23 cellular contexts compared by ENCODE assay signal in genomic region chr21:34930971-34931370, GRCh38.
A peak's percentile ranks its signal among the peaks of the same experiment; 100 is the strongest.
DNase-seq lines count a peak whose midpoint lies in the region; ATAC-seq and TF ChIP-seq lines count a peak whose summit lies in the region.
"Had no signal": no experiment of that assay in that cellular context is flagged by ENCODE, and none has a peak within 500 bp of the region (broad histone marks: within the 10 kb centered on the region; RNA-seq: fewer than 3 reads in every experiment).

No MANE protein-coding gene starts in this region.

- TF ChIP-seq CTCF in fibroblast of mammary gland (conservative IDR thresholded peaks at IDR 0.05; ENCODE audit: control insufficient read depth, insufficient read depth, low read depth, low read length) (no peak), smooth muscle cell (IDR thresholded peaks at IDR 0.05; ENCODE audit: borderline replicate concordance, insufficient read depth, poor library complexity, severe bottlenecking) (no peak), glutamatergic neuron (IDR thresholded peaks at IDR 0.05; ENCODE audit: partially characterized antibody, unreplicated experiment) (no peak)

- H3K27me3 ChIP-seq in smooth muscle cell (ENCODE audit: low read depth): no peaks in the 10 kb centered on the region
- H3K27me3 ChIP-seq: hepatocyte, stomach had no signal

- H3K4me3 Mint-ChIP-seq in activated naive CD8-positive, alpha-beta T cell: no peak overlapping the region
- no peak overlapping the region for H3K4me3 Mint-ChIP-seq in activated naive CD8-positive, alpha-beta T cell treated with anti-CD3 and anti-CD28 coated beads for 36 hours
- H3K4me3 Mint-ChIP-seq in activated T-helper 17 cell treated with anti-CD3 and anti-CD28 coated beads, Interleukin-2, amount 50 U/mL, for 72 hours: peak overlapping the region; percentile 52
- H3K4me3 Mint-ChIP-seq in glutamatergic neuron (ENCODE audit: unreplicated experiment): no peak overlapping the region
- H3K4me3 Mint-ChIP-seq: activated CD4-positive, alpha-beta T cell treated with anti-CD3 and anti-CD28 coated beads, Interleukin-2, amount 10 ng/mL, durations not matched to agents 7 days and 5 days; activated naive CD4-positive, alpha-beta T cell treated with anti-CD3 and anti-CD28 coated beads, Interleukin-2, amount 10 ng/mL, durations not matched to agents 7 days and 5 days; central memory CD8-positive, alpha-beta T cell; type B pancreatic cell had no signal

- H3K9ac ChIP-seq in smooth muscle cell (ENCODE audit: low read depth): no peak overlapping the region

- H3K9me3 ChIP-seq in smooth muscle cell (replicated peaks; ENCODE audit: low read depth): no peaks in the 10 kb centered on the region
- H3K9me3 ChIP-seq: A549, stomach had no signal

- peak overlapping the region; percentile 76 for H3K27ac ChIP-seq in smooth muscle cell (ENCODE audit: low read depth)
- H3K27ac ChIP-seq: A549, hepatocyte, stomach had no signal

- no peak overlapping the region for H3K4me3 ChIP-seq in fibroblast of mammary gland (ENCODE audit: control insufficient read depth, low read depth, low read length)
- no peak overlapping the region for H3K4me3 ChIP-seq in smooth muscle cell
- H3K4me3 ChIP-seq: A549, hepatocyte, stomach had no signal

- no peak for ATAC-seq in activated T-helper 17 cell treated with anti-CD3 and anti-CD28 coated beads, Interleukin-2, amount 50 U/mL, for 72 hours (replicated peaks)
- no peak for ATAC-seq in HG02798 (IDR thresholded peaks at IDR 0.05; ENCODE audit: poor library complexity, unreplicated experiment)
- ATAC-seq: A549 had no signal

- 16% methylated on average over 3 of the region's 3 CpGs for WGBS in smooth muscle cell (ENCODE audit: low lambda C conversion rate)

- peak overlapping the region; percentile 54 for H3K4me2 ChIP-seq in smooth muscle cell
- H3K4me2 ChIP-seq: A549, hepatocyte had no signal

- peak overlapping the region; percentile 31 for H3K27ac Mint-ChIP-seq in activated naive CD8-positive, alpha-beta T cell
- no peak overlapping the region for H3K27ac Mint-ChIP-seq in activated naive CD8-positive, alpha-beta T cell treated with anti-CD3 and anti-CD28 coated beads for 36 hours
- H3K27ac Mint-ChIP-seq in activated T-helper 17 cell treated with anti-CD3 and anti-CD28 coated beads, Interleukin-2, amount 50 U/mL, for 72 hours: peak overlapping the region; percentile 21
- no peak overlapping the region for H3K27ac Mint-ChIP-seq in glutamatergic neuron (ENCODE audit: unreplicated experiment)
- H3K27ac Mint-ChIP-seq: activated CD4-positive, alpha-beta T cell treated with anti-CD3 and anti-CD28 coated beads, Interleukin-2, amount 10 ng/mL, durations not matched to agents 7 days and 5 days; activated naive CD4-positive, alpha-beta T cell treated with anti-CD3 and anti-CD28 coated beads, Interleukin-2, amount 10 ng/mL, durations not matched to agents 7 days and 5 days; type B pancreatic cell had no signal

- no peaks in the 10 kb centered on the region for H3F3A ChIP-seq in smooth muscle cell (ENCODE audit: low read depth)

- no peaks in the 10 kb centered on the region for H3K36me3 ChIP-seq in smooth muscle cell (ENCODE audit: low read depth)
- H3K36me3 ChIP-seq: stomach had no signal

- peaks cover 74% of the 10 kb centered on the region for H3K4me1 Mint-ChIP-seq in activated naive CD8-positive, alpha-beta T cell (ENCODE audit: low read depth)
- H3K4me1 Mint-ChIP-seq in activated naive CD8-positive, alpha-beta T cell treated with anti-CD3 and anti-CD28 coated beads for 36 hours: peaks cover 71% of the 10 kb centered on the region
- peaks cover 60% of the 10 kb centered on the region for H3K4me1 Mint-ChIP-seq in activated T-helper 17 cell treated with anti-CD3 and anti-CD28 coated beads, Interleukin-2, amount 50 U/mL, for 72 hours
- H3K4me1 Mint-ChIP-seq in glutamatergic neuron (ENCODE audit: low read depth, unreplicated experiment): peaks cover under 1% of the 10 kb centered on the region

- no peak overlapping the region for H2AFZ ChIP-seq in smooth muscle cell (ENCODE audit: low read depth)
- H2AFZ ChIP-seq: hepatocyte had no signal

- peaks cover 3% of the 10 kb centered on the region for H3K79me2 ChIP-seq in smooth muscle cell (ENCODE audit: low read depth)
- H3K79me2 ChIP-seq: hepatocyte had no signal

- no peaks in the 10 kb centered on the region for H3K4me1 ChIP-seq in smooth muscle cell (ENCODE audit: low read depth)
- H3K4me1 ChIP-seq: stomach had no signal

- peaks cover 11% of the 10 kb centered on the region for H3K36me3 Mint-ChIP-seq in activated naive CD8-positive, alpha-beta T cell
- H3K36me3 Mint-ChIP-seq in activated naive CD8-positive, alpha-beta T cell treated with anti-CD3 and anti-CD28 coated beads for 36 hours: peaks cover 7% of the 10 kb centered on the region
- peaks cover 7% of the 10 kb centered on the region for H3K36me3 Mint-ChIP-seq in activated T-helper 17 cell treated with anti-CD3 and anti-CD28 coated beads, Interleukin-2, amount 50 U/mL, for 72 hours (ENCODE audit: low read depth)
- H3K36me3 Mint-ChIP-seq in glutamatergic neuron (ENCODE audit: unreplicated experiment): no peaks in the 10 kb centered on the region
- H3K36me3 Mint-ChIP-seq: type B pancreatic cell had no signal

- no peak for DNase-seq in activated naive CD8-positive, alpha-beta T cell treated with anti-CD3 and anti-CD28 coated beads for 36 hours
- DNase-seq in fibroblast of mammary gland (ENCODE audit: low read depth) (peak; percentile 49), smooth muscle cell (lab: John Stamatoyannopoulos, UW; ENCODE audit: unreplicated experiment) (no peak), glutamatergic neuron (no peak)
- DNase-seq in stimulated activated CD4-positive, alpha-beta T cell treated with anti-CD3 and anti-CD28 coated beads, Interleukin-4, amount 100 ng/mL, for 4 hours: no peak
- DNase-seq: activated CD4-positive, alpha-beta T cell treated with anti-CD3 and anti-CD28 coated beads, Interleukin-2, amount 10 ng/mL, durations not matched to agents 7 days and 5 days; activated naive CD4-positive, alpha-beta T cell treated with anti-CD3 and anti-CD28 coated beads, Interleukin-2, amount 10 ng/mL, durations not matched to agents 7 days and 5 days; activated T-cell treated with anti-CD3 and anti-CD28 coated beads for 4 hours; DND-41; GOT3; kidney; MM.1S; NCI-H187 treated with DMSO at 0.1 percent for 48 hours; NCI-H226; retina; stomach had no signal

- peaks cover 14% of the 10 kb centered on the region for H4K20me1 ChIP-seq in smooth muscle cell (ENCODE audit: low read depth)

- H3K9me3 Mint-ChIP-seq in activated naive CD8-positive, alpha-beta T cell (ENCODE audit: low read depth): no peaks in the 10 kb centered on the region
- no peaks in the 10 kb centered on the region for H3K9me3 Mint-ChIP-seq in activated naive CD8-positive, alpha-beta T cell treated with anti-CD3 and anti-CD28 coated beads for 36 hours
- H3K9me3 Mint-ChIP-seq in activated T-helper 17 cell treated with anti-CD3 and anti-CD28 coated beads, Interleukin-2, amount 50 U/mL, for 72 hours: no peaks in the 10 kb centered on the region
- no peaks in the 10 kb centered on the region for H3K9me3 Mint-ChIP-seq in glutamatergic neuron (ENCODE audit: unreplicated experiment)
- H3K9me3 Mint-ChIP-seq: activated naive CD4-positive, alpha-beta T cell treated with anti-CD3 and anti-CD28 coated beads, Interleukin-2, amount 10 ng/mL, durations not matched to agents 7 days and 5 days; central memory CD8-positive, alpha-beta T cell; type B pancreatic cell had no signal

- no peaks in the 10 kb centered on the region for H3K27me3 Mint-ChIP-seq in activated naive CD8-positive, alpha-beta T cell
- no peaks in the 10 kb centered on the region for H3K27me3 Mint-ChIP-seq in activated naive CD8-positive, alpha-beta T cell treated with anti-CD3 and anti-CD28 coated beads for 36 hours
- no peaks in the 10 kb centered on the region for H3K27me3 Mint-ChIP-seq in activated T-helper 17 cell treated with anti-CD3 and anti-CD28 coated beads, Interleukin-2, amount 50 U/mL, for 72 hours
- no peaks in the 10 kb centered on the region for H3K27me3 Mint-ChIP-seq in glutamatergic neuron (ENCODE audit: unreplicated experiment)
- H3K27me3 Mint-ChIP-seq: activated CD4-positive, alpha-beta T cell treated with anti-CD3 and anti-CD28 coated beads, Interleukin-2, amount 10 ng/mL, durations not matched to agents 7 days and 5 days; activated naive CD4-positive, alpha-beta T cell treated with anti-CD3 and anti-CD28 coated beads, Interleukin-2, amount 10 ng/mL, durations not matched to agents 7 days and 5 days; central memory CD8-positive, alpha-beta T cell had no signal

Comparison
In these comparisons a context has a peak if more than half of its experiments do, and no peak if none do; other contexts are left out.
1. H3K27ac Mint-ChIP-seq: peak in activated naive CD8-positive, alpha-beta T cell (single experiment) and activated T-helper 17 cell treated with anti-CD3 and anti-CD28 coated beads, Interleukin-2, amount 50 U/mL, for 72 hours (single experiment); none in activated naive CD8-positive, alpha-beta T cell treated with anti-CD3 and anti-CD28 coated beads for 36 hours (single experiment) and glutamatergic neuron (single experiment).